ENCODE assay signal across 8 cellular contexts in genomic region chr11:28110839-28111235, GRCh38. TPM values are rescaled to one million over a fixed set of nuclear protein-coding genes. Genes with fewer than 3 reads are reported as not detected.
DNase-seq lines count a peak whose midpoint lies in the region; ATAC-seq, FAIRE-seq and TF ChIP-seq lines count a peak whose summit lies in the region.

No MANE protein-coding gene starts in this region.

- H3K27me3 ChIP-seq in HepG2 (ENCODE audit: control insufficient read depth in 1 of 2, insufficient read depth in 2 of 2, low read length in 2 of 2) (no peaks in the 10 kb centered on the region; a peak in 1 of 5 replicates), upper lobe of left lung (no peaks in the 10 kb centered on the region)

- peak overlapping the region; percentile 74 for H3K4me2 ChIP-seq in HepG2 (ENCODE audit: low read depth, low read length)

- peak overlapping the region; percentile 99 for H3K4me3 Mint-ChIP-seq in activated naive CD4-positive, alpha-beta T cell treated with anti-CD3 and anti-CD28 coated beads for 36 hours

- ATAC-seq in HepG2: no peak
- ATAC-seq in upper lobe of left lung (ENCODE audit: low FRiP score in 2 of 2): no peak
- ATAC-seq in GM21526 (IDR thresholded peaks at IDR 0.05; ENCODE audit: low FRiP score, unreplicated experiment): no peak

- POLR2A ChIA-PET in HepG2 (lab: Yijun Ruan, JAX): no interaction called here

- TF ChIP-seq CTCF in HepG2 (CRISPR knock-in tag; IDR thresholded peaks at IDR 0.05) (no peak), upper lobe of left lung (IDR thresholded peaks at IDR 0.05) (no peak)

- FAIRE-seq in HepG2 (lab: Jason Lieb, UNC): no peak

- H3K4me1 ChIP-seq in HepG2 (ENCODE audit: insufficient read depth, low read length) (peaks cover 40% of the 10 kb centered on the region), upper lobe of left lung (peaks cover 25 to 44% (median 36%) of the 10 kb centered on the region in 4 donors)

- in situ Hi-C loops in HepG2 (cut with HindIII; ENCODE audit: extremely low pct_ligation_motif_present, low pct_unique_long_range_greater_than_20kb): no loop called here

- H3K27ac Mint-ChIP-seq in activated naive CD4-positive, alpha-beta T cell treated with anti-CD3 and anti-CD28 coated beads for 36 hours: peak overlapping the region; percentile 77

- H3K36me3 ChIP-seq in HepG2 (replicated peaks in 1 of 2; ENCODE audit: control insufficient read depth in 1 of 2, insufficient read depth in 2 of 2, low read length in 2 of 2): peaks cover 0 to 7% of the 10 kb centered on the region in 2 experiments; a peak in 3 of 5 replicates
- peaks cover 0 to 21% (median 0%) of the 10 kb centered on the region in 4 donors for H3K36me3 ChIP-seq in upper lobe of left lung

- CTCF ChIA-PET in activated naive CD4-positive, alpha-beta T cell treated with anti-CD3 and anti-CD28 coated beads for 36 hours (lab: Charles Lee): no interaction called here
- CTCF ChIA-PET in HepG2 (lab: Yijun Ruan, JAX; ENCODE audit: low intra/inter-chr PET ratio, low total read pairs): no interaction called here

- H3K27ac ChIP-seq in angular gyrus (ENCODE audit: low read depth, low read length): peak overlapping the region; percentile 32
- H3K27ac ChIP-seq in HepG2 (ENCODE audit: extremely low read length, insufficient read depth, low read length): peak overlapping the region; percentile 83
- H3K27ac ChIP-seq in upper lobe of left lung: peak overlapping the region; percentile 81 to 89 (median 87)

- no peak for DNase-seq in activated naive CD4-positive, alpha-beta T cell treated with anti-CD3 and anti-CD28 coated beads for 36 hours
- no peak for DNase-seq in activated naive CD4-positive, alpha-beta T cell (lab: John Stamatoyannopoulos, UW)
- no peak for DNase-seq in HepG2 (ENCODE audit: low spot score)
- DNase-seq in upper lobe of left lung: no peak
- no peak for DNase-seq in EL
- no peak for DNase-seq in T-helper 9 cell

- H3K79me2 ChIP-seq in HepG2 (ENCODE audit: insufficient read depth, low read length): peaks cover 65% of the 10 kb centered on the region

- intact Hi-C loops in activated naive CD4-positive, alpha-beta T cell treated with anti-CD3 and anti-CD28 coated beads for 36 hours (cut with micrococcal nuclease): no loop called here
- intact Hi-C loops in HepG2 (cut with micrococcal nuclease; ENCODE audit: unreplicated experiment): no loop called here

- TF ChIP-seq RAD21 in HepG2 (CRISPR knock-in tag; IDR thresholded peaks at IDR 0.05): no peak

- no peak for TF ChIP-seq EP300 in HepG2 (IDR thresholded peaks at IDR 0.05; ENCODE audit: low read depth in 2 of 2, low read length in 2 of 2)
- TF ChIP-seq EP300 in HepG2 (CRISPR knock-in tag; IDR thresholded peaks at IDR 0.05; ENCODE audit: borderline replicate concordance): no peak
- TF ChIP-seq EP300 in upper lobe of left lung (IDR thresholded peaks at IDR 0.05): no peak

- H3K27me3 Mint-ChIP-seq in activated naive CD4-positive, alpha-beta T cell treated with anti-CD3 and anti-CD28 coated beads for 36 hours (ENCODE audit: low read depth): no peaks in the 10 kb centered on the region

- no peaks in the 10 kb centered on the region for H4K20me1 ChIP-seq in HepG2 (ENCODE audit: insufficient read depth, low read length)

- TF ChIP-seq POLR2A in HepG2 (IDR thresholded peaks at IDR 0.05; ENCODE audit: insufficient read depth in 1 of 2, low read depth in 2 of 2, low read length in 2 of 2) (no peak), upper lobe of left lung (IDR thresholded peaks at IDR 0.05) (no peak)

- peaks cover 25% of the 10 kb centered on the region for H3K36me3 Mint-ChIP-seq in activated naive CD4-positive, alpha-beta T cell treated with anti-CD3 and anti-CD28 coated beads for 36 hours (ENCODE audit: low read depth)

- H3K4me3 ChIP-seq in HepG2 (replicated peaks in 1 of 3; ENCODE audit: insufficient read depth in 1 of 3, low read depth in 2 of 3, low read length in 3 of 3) (peak overlapping the region; percentile 76 to 89 (median 84)), upper lobe of left lung (peak overlapping the region; percentile 43 to 76 (median 60))

- peak overlapping the region; percentile 88 for H3K9ac ChIP-seq in HepG2 (ENCODE audit: insufficient read depth, low read depth, low read length)

- BruUV-seq in HepG2 (replicated peaks; lab: Mats Ljungman, UMichigan): no TSS peak

- H3K9me3 ChIP-seq in HepG2 (ENCODE audit: low read length) (no peaks in the 10 kb centered on the region), upper lobe of left lung (no peaks in the 10 kb centered on the region)

- H3K9me3 Mint-ChIP-seq in activated naive CD4-positive, alpha-beta T cell treated with anti-CD3 and anti-CD28 coated beads for 36 hours: no peaks in the 10 kb centered on the region

- H2AFZ ChIP-seq in HepG2 (ENCODE audit: low read length): peak overlapping the region; percentile 81

- peaks cover 35% of the 10 kb centered on the region for H3K4me1 Mint-ChIP-seq in activated naive CD4-positive, alpha-beta T cell treated with anti-CD3 and anti-CD28 coated beads for 36 hours (ENCODE audit: low read depth)

TF ChIP-seq in HepG2, 621 proteins besides CTCF, POLR2A, EP300 and RAD21 (continues in another document):
- TF ChIP-seq RFX3 (CRISPR knock-in tag; IDR thresholded peaks at IDR 0.05): no peak
- TF ChIP-seq GABPA (IDR thresholded peaks at IDR 0.05; ENCODE audit: low read depth, low read length): no peak
- TF ChIP-seq GABPA (CRISPR knock-in tag; IDR thresholded peaks at IDR 0.05; ENCODE audit: low read depth): no peak

RNA-seq across cellular contexts. Expression of gene METTL15, which starts 2.6 kb away (rescaled TPM):
- 10 to 100 TPM; 18.0 to 19.8 TPM for total RNA-seq in activated naive CD4-positive, alpha-beta T cell treated with anti-CD3 and anti-CD28 coated beads for 36 hours
- 14.0 and 14.4 TPM in 2 replicates for total RNA-seq in HepG2 (2016; rRNA removed; fragmentation: Illumina TruSeq; extraction: Trizol)
- 4.3 TPM in 2 replicates for total RNA-seq in HepG2 (2016; cell fraction: cytosol; rRNA removed; fragmentation: Illumina TruSeq; extraction: Trizol; ENCODE audit: low read depth)
- 12.8 and 15.3 TPM in 2 replicates for total RNA-seq in HepG2 (2016; cell fraction: insoluble cytoplasmic fraction; rRNA removed; fragmentation: Illumina TruSeq; extraction: Trizol)
- total RNA-seq in HepG2 (2016; cell fraction: membrane; rRNA removed; fragmentation: Illumina TruSeq; extraction: Trizol): 3.4 and 4.4 TPM in 2 replicates
- 33.6 and 34.8 TPM in 2 replicates for total RNA-seq in HepG2 (2016; cell fraction: nucleus; rRNA removed; fragmentation: Illumina TruSeq; extraction: Trizol)
- 6.0 and 6.5 TPM in 2 replicates for polyA plus RNA-seq in HepG2 (2011; rRNA removed)
- polyA plus RNA-seq in HepG2 (2011; cell fraction: cytosol; rRNA removed): 3.3 and 4.8 TPM in 2 replicates
- 6.1 and 6.2 TPM in 2 replicates for polyA plus RNA-seq in HepG2 (2011; cell fraction: nucleus; rRNA removed)
- polyA plus RNA-seq in HepG2 (2012): 6.2 and 6.3 TPM in 2 replicates
- polyA plus RNA-seq in HepG2 (2016; cell fraction: cytosol; fragmentation: Illumina TruSeq; extraction: Trizol; ENCODE audit: low read depth): 0.81 and 0.87 TPM in 2 replicates
- 13.2 and 13.8 TPM in 2 replicates for polyA plus RNA-seq in HepG2 (2016; cell fraction: insoluble cytoplasmic fraction; fragmentation: Illumina TruSeq; extraction: Trizol; ENCODE audit: low read depth)
- 1.1 and 1.5 TPM in 2 replicates for polyA plus RNA-seq in HepG2 (2016; cell fraction: membrane; fragmentation: Illumina TruSeq; extraction: Trizol; ENCODE audit: low read depth)
- 9.3 and 11.1 TPM in 2 replicates for polyA plus RNA-seq in HepG2 (2016; cell fraction: nucleus; fragmentation: Illumina TruSeq; extraction: Trizol; ENCODE audit: insufficient read depth, low read depth)
- 22.7 and 31.9 TPM in 2 replicates for polyA minus RNA-seq in HepG2 (2011; rRNA and poly(A)+ RNA removed; ENCODE audit: low replicate concordance)
- polyA minus RNA-seq in HepG2 (2011; cell fraction: cytosol; rRNA and poly(A)+ RNA removed): 9.9 and 10.2 TPM in 2 replicates
- 90.1 and 92.7 TPM in 2 replicates for polyA minus RNA-seq in HepG2 (2011; cell fraction: nucleus; rRNA and poly(A)+ RNA removed)
- total RNA-seq in upper lobe of left lung: 10 to 100 TPM in 4 of 6 donors, 1 to 10 TPM in 2; 3.0 to 24.1 (median 11.2) TPM

RNA-seq across cellular contexts. Expression of gene KIF18A, which starts 2.9 kb away (rescaled TPM):
- total RNA-seq in activated naive CD4-positive, alpha-beta T cell treated with anti-CD3 and anti-CD28 coated beads for 36 hours: 10 to 100 TPM; 34.7 to 36.5 TPM
- total RNA-seq in HepG2 (2016; rRNA removed; fragmentation: Illumina TruSeq; extraction: Trizol) (14.4 and 22.8 TPM in 2 replicates), upper lobe of left lung (1 to 10 TPM; 1.2 to 6.3 (median 1.7) TPM)
- 4.1 and 6.1 TPM in 2 replicates for total RNA-seq in HepG2 (2016; cell fraction: cytosol; rRNA removed; fragmentation: Illumina TruSeq; extraction: Trizol; ENCODE audit: low read depth)
- 14.9 and 21.3 TPM in 2 replicates for total RNA-seq in HepG2 (2016; cell fraction: insoluble cytoplasmic fraction; rRNA removed; fragmentation: Illumina TruSeq; extraction: Trizol)
- total RNA-seq in HepG2 (2016; cell fraction: membrane; rRNA removed; fragmentation: Illumina TruSeq; extraction: Trizol): 7.8 and 12.4 TPM in 2 replicates
- total RNA-seq in HepG2 (2016; cell fraction: nucleus; rRNA removed; fragmentation: Illumina TruSeq; extraction: Trizol): 24.8 and 25.3 TPM in 2 replicates
- 1.6 and 3.4 TPM in 2 replicates for polyA plus RNA-seq in HepG2 (2011; rRNA removed)
- polyA plus RNA-seq in HepG2 (2011; cell fraction: cytosol; rRNA removed): 1.2 and 1.3 TPM in 2 replicates
- polyA plus RNA-seq in HepG2 (2011; cell fraction: nucleus; rRNA removed): 1.7 and 2.9 TPM in 2 replicates
- 1.6 and 4.6 TPM in 2 replicates for polyA plus RNA-seq in HepG2 (2012)
- polyA plus RNA-seq in HepG2 (2016; cell fraction: cytosol; fragmentation: Illumina TruSeq; extraction: Trizol; ENCODE audit: low read depth): 0.38 and 0.67 TPM in 2 replicates
- polyA plus RNA-seq in HepG2 (2016; cell fraction: insoluble cytoplasmic fraction; fragmentation: Illumina TruSeq; extraction: Trizol; ENCODE audit: low read depth): 14.8 and 15.4 TPM in 2 replicates
- 1.7 TPM in 2 replicates for polyA plus RNA-seq in HepG2 (2016; cell fraction: membrane; fragmentation: Illumina TruSeq; extraction: Trizol; ENCODE audit: low read depth)
- polyA plus RNA-seq in HepG2 (2016; cell fraction: nucleus; fragmentation: Illumina TruSeq; extraction: Trizol; ENCODE audit: insufficient read depth, low read depth): 10.5 and 12.3 TPM in 2 replicates
- polyA minus RNA-seq in HepG2 (2011; rRNA and poly(A)+ RNA removed; ENCODE audit: low replicate concordance): 3.7 and 24.1 TPM in 2 replicates
- polyA minus RNA-seq in HepG2 (2011; cell fraction: cytosol; rRNA and poly(A)+ RNA removed): 2.9 and 5.5 TPM in 2 replicates
- 24.7 and 46.1 TPM in 2 replicates for polyA minus RNA-seq in HepG2 (2011; cell fraction: nucleus; rRNA and poly(A)+ RNA removed)

Comparison
In these comparisons a context has a peak if more than half of its experiments do, and no peak if none do; other contexts are left out.
1. H3K27ac ChIP-seq: peak in every context shown above with its lines; median percentile 87 in upper lobe of left lung; 83 in HepG2; 32 in angular gyrus.